16 cellular contexts compared by ENCODE assay signal in the genomic region with DNA sequence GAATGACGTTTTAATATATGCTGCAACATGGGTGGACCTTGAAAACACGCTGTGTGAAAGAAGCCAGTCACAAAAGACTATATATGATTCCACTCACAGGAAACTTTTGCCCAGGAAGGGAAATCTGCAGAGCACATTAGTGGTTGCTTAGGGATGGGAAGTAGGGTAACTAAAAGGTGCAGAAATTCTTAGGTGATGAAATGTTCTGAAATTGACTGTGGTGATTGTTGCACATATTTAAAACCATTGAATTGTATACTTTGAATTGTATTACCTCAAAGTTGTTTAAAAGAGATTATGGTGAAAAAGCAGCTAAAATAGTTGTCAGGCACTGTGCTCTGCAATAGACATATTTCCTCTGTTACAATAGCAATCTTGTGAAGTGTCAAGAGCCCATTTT.
"Had no signal": no experiment of that assay in that cellular context is flagged by ENCODE, and none has a peak within 500 bp of the region (broad histone marks: within the 10 kb centered on the region; RNA-seq: fewer than 3 reads in every experiment).

No MANE protein-coding gene starts in this region.

- H3K27me3 ChIP-seq: adrenal gland, body of pancreas, dorsolateral prefrontal cortex, esophagus muscularis mucosa, gastrocnemius medialis, tibial artery, vagina had no signal

- H3K4me1 Mint-ChIP-seq: activated naive CD4-positive, alpha-beta T cell treated with anti-CD3 and anti-CD28 coated beads, Interleukin-2, amount 10 ng/mL, durations not matched to agents 7 days and 5 days had no signal

- H3K9me3 ChIP-seq: adrenal gland, body of pancreas, esophagus muscularis mucosa, gastrocnemius medialis, tibial artery, vagina had no signal

- H3K27me3 Mint-ChIP-seq: activated naive CD4-positive, alpha-beta T cell treated with anti-CD3 and anti-CD28 coated beads, Interleukin-2, amount 10 ng/mL, durations not matched to agents 7 days and 5 days; progenitor cell of endocrine pancreas had no signal

- H3K27ac ChIP-seq: adrenal gland, body of pancreas, esophagus muscularis mucosa, gastrocnemius medialis, tibial artery, vagina had no signal

- H3K4me3 Mint-ChIP-seq: activated naive CD4-positive, alpha-beta T cell treated with anti-CD3 and anti-CD28 coated beads, Interleukin-2, amount 10 ng/mL, durations not matched to agents 7 days and 5 days; natural killer cell treated with Interleukin-12 subunit alpha and Interleukin-12 subunit beta and Interleukin-15 and Interleukin-18, amount 100 ng/mL, for 72 hours; stimulated activated memory B cell treated with anti-CD40 and anti-IgM and Interleukin-4, amounts not matched to agents 10 μg/mL and 1 μg/mL and 100 μg/mL, for 72 hours had no signal

- ATAC-seq: activated CD4-positive, CD25-positive, alpha-beta regulatory T cell treated with anti-CD3 and anti-CD28 coated beads, Interleukin-2, amount 50 U/mL, for 24 hours; body of pancreas; gastrocnemius medialis; natural killer cell treated with Interleukin-12 subunit alpha and Interleukin-12 subunit beta and Interleukin-15 and Interleukin-18, amount 100 ng/mL, for 72 hours had no signal

- DNase-seq: activated naive CD4-positive, alpha-beta T cell treated with anti-CD3 and anti-CD28 coated beads, Interleukin-2, amount 10 ng/mL, durations not matched to agents 7 days and 5 days; body of pancreas; dorsolateral prefrontal cortex; gastrocnemius medialis; left ventricle myocardium superior; occipital lobe; right cardiac atrium; tibial artery had no signal

- H3K4me1 ChIP-seq: adrenal gland, body of pancreas, esophagus muscularis mucosa, gastrocnemius medialis, tibial artery, vagina had no signal

- H3K4me3 ChIP-seq: adrenal gland, body of pancreas, dorsolateral prefrontal cortex, esophagus muscularis mucosa, gastrocnemius medialis, tibial artery, vagina had no signal

- H3K27ac Mint-ChIP-seq: activated naive CD4-positive, alpha-beta T cell treated with anti-CD3 and anti-CD28 coated beads, Interleukin-2, amount 10 ng/mL, durations not matched to agents 7 days and 5 days; activated T-helper 2 cell treated with anti-CD3 and anti-CD28 coated beads, Interferon-gamma antibody, Interleukin-2, Interleukin-4, amounts not matched to agents 10 μg/mL and 5 μg/mL and 100 μg/mL, durations not matched to agents 14 hours and 24 hours and 36 hours; natural killer cell treated with Interleukin-12 subunit alpha and Interleukin-12 subunit beta and Interleukin-15 and Interleukin-18, amount 100 ng/mL, for 72 hours; stimulated activated memory B cell treated with anti-CD40 and anti-IgM and Interleukin-4, amounts not matched to agents 10 μg/mL and 1 μg/mL and 100 μg/mL, for 72 hours had no signal

- H3K9me3 Mint-ChIP-seq: activated T-helper 2 cell treated with anti-CD3 and anti-CD28 coated beads, Interferon-gamma antibody, Interleukin-2, Interleukin-4, amounts not matched to agents 10 μg/mL and 5 μg/mL and 100 μg/mL, durations not matched to agents 14 hours and 24 hours and 36 hours; natural killer cell treated with Interleukin-12 subunit alpha and Interleukin-12 subunit beta and Interleukin-15 and Interleukin-18, amount 100 ng/mL, for 72 hours; stimulated activated memory B cell treated with anti-CD40 and anti-IgM and Interleukin-4, amounts not matched to agents 10 μg/mL and 1 μg/mL and 100 μg/mL, for 72 hours had no signal
